Comparison of ENCODE assay signal across 14 cellular contexts in genomic region chr16:669666-670065, GRCh38. TPM values are rescaled to one million over a fixed set of nuclear protein-coding genes. Genes with fewer than 3 reads are reported as not detected.
A peak's percentile ranks its signal among the peaks of the same experiment; 100 is the strongest.
DNase-seq lines count a peak whose midpoint lies in the region; ATAC-seq and TF ChIP-seq lines count a peak whose summit lies in the region.
"Had no signal": no experiment of that assay in that cellular context is flagged by ENCODE, and none has a peak within 500 bp of the region (broad histone marks: within the 10 kb centered on the region; RNA-seq: fewer than 3 reads in every experiment).

No MANE protein-coding gene starts in this region.

- BruUV-seq in mammary epithelial cell (replicated peaks; lab: Mats Ljungman, UMichigan), result no TSS peak

- H3K27me3 ChIP-seq in OCI-LY1 (ENCODE audit: insufficient read depth, low read length) (no peaks in the 10 kb centered on the region), mammary epithelial cell (ENCODE audit: insufficient read depth, low read length) (no peaks in the 10 kb centered on the region), skeletal muscle tissue (ENCODE audit: control insufficient read depth in 3 of 3, insufficient read depth in 3 of 3, low read length in 3 of 3) (peaks cover 0 to under 1% (median 0%) of the 10 kb centered on the region in 3 donors)
- H3K27me3 ChIP-seq: transverse colon had no signal

- no peak for ATAC-seq in activated T-cell treated with anti-CD3 and anti-CD28 coated beads, Interleukin-2, amount 50 U/mL, for 72 hours (replicated peaks in 1 of 2)
- ATAC-seq in GM21390 (IDR thresholded peaks at IDR 0.05; ENCODE audit: unreplicated experiment) (no peak), GM18498 (IDR thresholded peaks at IDR 0.05; ENCODE audit: unreplicated experiment) (no peak)

- H3K9me3 Mint-ChIP-seq in activated T-cell treated with anti-CD3 and anti-CD28 coated beads, Interleukin-2, amount 50 U/mL, for 72 hours, result no peaks in the 10 kb centered on the region

- no peaks in the 10 kb centered on the region for H3K9me2 ChIP-seq in OCI-LY1 (ENCODE audit: low read depth, low read length)

- TF ChIP-seq CTCF in OCI-LY1 (IDR thresholded peaks at IDR 0.05; ENCODE audit: low read length) (no peak), mammary epithelial cell (conservative IDR thresholded peaks at IDR 0.05 in 1 of 2, IDR thresholded peaks at IDR 0.05 in 1 of 2; ENCODE audit: extremely low read depth in 1 of 2, insufficient read depth in 1 of 2, low read depth in 1 of 2, low read length in 2 of 2) (no peak), coronary artery (IDR thresholded peaks at IDR 0.05) (no peak)

- CTCF ChIA-PET in mammary epithelial cell (lab: Charles Lee; ENCODE audit: low non-redundant PET), result no interaction called here

- H3K79me2 ChIP-seq in OCI-LY1 (ENCODE audit: insufficient read depth, low read length), result no peaks in the 10 kb centered on the region
- peaks cover 49% of the 10 kb centered on the region for H3K79me2 ChIP-seq in mammary epithelial cell (ENCODE audit: insufficient read depth, low read length)

- dilution Hi-C loops in mammary epithelial cell (cut with HindIII; ENCODE audit: low sequenced_read_pairs), result no loop called here

- no peaks in the 10 kb centered on the region for H3K9me3 ChIP-seq in OCI-LY1 (ENCODE audit: low read length)
- H3K9me3 ChIP-seq in mammary epithelial cell (replicated peaks; ENCODE audit: insufficient read depth, low read length), result no peaks in the 10 kb centered on the region
- no peaks in the 10 kb centered on the region for H3K9me3 ChIP-seq in skeletal muscle tissue (ENCODE audit: control insufficient read depth in 3 of 3, low read length in 3 of 3)
- H3K9me3 ChIP-seq: transverse colon had no signal

- no peak overlapping the region for H3K27ac Mint-ChIP-seq in activated T-cell treated with anti-CD3 and anti-CD28 coated beads, Interleukin-2, amount 50 U/mL, for 72 hours

- H3F3A ChIP-seq in OCI-LY1 (ENCODE audit: insufficient read depth, low read length), result no peaks in the 10 kb centered on the region

- in situ Hi-C loops in mammary epithelial cell (cut with MboI; ENCODE audit: low sequenced_read_pairs in 2 of 2), result no loop called here

- H3K4me1 ChIP-seq in OCI-LY1 (ENCODE audit: insufficient read depth, low read length, severe bottlenecking) (peaks cover 16% of the 10 kb centered on the region), mammary epithelial cell (ENCODE audit: insufficient read depth, low read length) (peaks cover 37% of the 10 kb centered on the region), skeletal muscle tissue (ENCODE audit: control insufficient read depth in 3 of 3, insufficient read depth in 3 of 3, low read length in 3 of 3) (peaks cover 16 to 20% (median 18%) of the 10 kb centered on the region in 3 donors)

- peaks cover 54% of the 10 kb centered on the region for H3K36me3 ChIP-seq in OCI-LY1 (ENCODE audit: insufficient read depth, low read length)
- no peaks in the 10 kb centered on the region for H3K36me3 ChIP-seq in mammary epithelial cell (ENCODE audit: insufficient read depth, low read length)
- peaks cover 32 to 40% (median 37%) of the 10 kb centered on the region in 3 donors for H3K36me3 ChIP-seq in skeletal muscle tissue (ENCODE audit: control insufficient read depth in 3 of 3, insufficient read depth in 3 of 3, low read length in 3 of 3)

- peaks cover 9% of the 10 kb centered on the region for H3K4me1 Mint-ChIP-seq in activated T-cell treated with anti-CD3 and anti-CD28 coated beads, Interleukin-2, amount 50 U/mL, for 72 hours (ENCODE audit: low read depth)

- peaks cover 0 to 2% of the 10 kb centered on the region in 2 donors for H3K36me3 Mint-ChIP-seq in activated T-cell treated with anti-CD3 and anti-CD28 coated beads, Interleukin-2, amount 50 U/mL, for 72 hours (ENCODE audit: insufficient read depth in 2 of 2)

- H3K9ac ChIP-seq in OCI-LY1 (ENCODE audit: low read length) (no peak overlapping the region; the same call in 1 of the 2 replicates), mammary epithelial cell (ENCODE audit: insufficient read depth, low read length) (no peak overlapping the region), skeletal muscle tissue (ENCODE audit: low read depth in 1 of 3, low read length in 3 of 3) (peak overlapping the region in 2 of 3 donors; percentile 3 to 82)

- H3K27me3 Mint-ChIP-seq in activated T-cell treated with anti-CD3 and anti-CD28 coated beads, Interleukin-2, amount 50 U/mL, for 72 hours (ENCODE audit: low read depth), result no peaks in the 10 kb centered on the region

- WGBS in mammary epithelial cell (ENCODE audit: low coverage, missing lambda C conversion rate), result 100% methylated on average over 11 of the region's 13 CpGs

- H4K20me1 ChIP-seq in OCI-LY1 (ENCODE audit: insufficient read depth, low read length), result no peaks in the 10 kb centered on the region
- H4K20me1 ChIP-seq in mammary epithelial cell (ENCODE audit: insufficient read depth, low read length), result no peaks in the 10 kb centered on the region

- peak overlapping the region; percentile 84; the same call in 1 of the 2 replicates for H3K4me2 ChIP-seq in OCI-LY1 (ENCODE audit: low read length)
- peak overlapping the region; percentile 98 for H3K4me2 ChIP-seq in mammary epithelial cell (ENCODE audit: insufficient read depth, low read depth, low read length)

- no peak overlapping the region for H2AFZ ChIP-seq in OCI-LY1 (ENCODE audit: low read length)
- H2AFZ ChIP-seq in mammary epithelial cell (ENCODE audit: low read depth, low read length), result no peak overlapping the region

- no peak overlapping the region for H3K27ac ChIP-seq in OCI-LY1 (ENCODE audit: low read depth, low read length, poor library complexity, severe bottlenecking)
- H3K27ac ChIP-seq in mammary epithelial cell (ENCODE audit: insufficient read depth, low read depth, low read length), result no peak overlapping the region
- H3K27ac ChIP-seq in skeletal muscle tissue (ENCODE audit: low read depth, low read length), result no peak overlapping the region
- no peak overlapping the region for H3K27ac ChIP-seq in coronary artery

- H3K4me3 Mint-ChIP-seq in activated T-cell treated with anti-CD3 and anti-CD28 coated beads, Interleukin-2, amount 50 U/mL, for 72 hours, result peak overlapping the region; percentile 46 to 85

- intact Hi-C loops in mammary epithelial cell (cut with micrococcal nuclease), result loop anchor here (2.0 to 5.0 kb wide), 2 partner anchors 21 to 277 kb away; partner anchors contain the start of gene WDR90

- H3K4me3 ChIP-seq in OCI-LY1 (ENCODE audit: low read depth, low read length, poor library complexity, severe bottlenecking) (peak overlapping the region; percentile 99), mammary epithelial cell (replicated peaks in 1 of 3; ENCODE audit: insufficient read depth in 1 of 3, low read depth in 2 of 3, low read length in 3 of 3) (peak overlapping the region in 2 of 3 experiments; percentile 88 to 92), skeletal muscle tissue (ENCODE audit: low read length in 3 of 3) (no peak overlapping the region), coronary artery (no peak overlapping the region)

- no peak for DNase-seq in activated T-cell treated with anti-CD3 and anti-CD28 coated beads, Interleukin-2, amount 50 U/mL, for 72 hours
- DNase-seq in activated T-cell treated with anti-CD3 and anti-CD28 coated beads for 4 hours, result no peak
- DNase-seq in mammary epithelial cell, result no peak
- DNase-seq in coronary artery (ENCODE audit: low spot score), result no peak
- DNase-seq: activated CD8-positive, alpha-beta memory T cell treated with anti-CD3 and anti-CD28 coated beads for 24 hours; midbrain; NCI-H1092 treated with DMSO at 0.1 percent for 48 hours; NCI-H82; right cardiac atrium; transverse colon had no signal

RNA-seq across cellular contexts. Expression of gene RHOT2, which starts 1.7 kb away (rescaled TPM):
- 100 to 1,000 TPM; 110 to 115 TPM for total RNA-seq in activated T-cell treated with anti-CD3 and anti-CD28 coated beads, Interleukin-2, amount 50 U/mL, for 72 hours
- total RNA-seq in mammary epithelial cell (100 to 1,000 TPM in 1 of 2 donors, 10 to 100 TPM in 1; 48.8 to 154 TPM), skeletal muscle tissue (14.1 TPM)
- 87.3 TPM for polyA plus RNA-seq in mammary epithelial cell
- polyA minus RNA-seq in mammary epithelial cell, result 29.5 TPM

RNA-seq across cellular contexts. Expression of gene RHBDL1, which starts 5.8 kb away (rescaled TPM):
- total RNA-seq in activated T-cell treated with anti-CD3 and anti-CD28 coated beads, Interleukin-2, amount 50 U/mL, for 72 hours, result 1 to 10 TPM; 3.5 to 5.8 TPM
- total RNA-seq in mammary epithelial cell (1 to 10 TPM; 3.2 to 6.1 TPM), skeletal muscle tissue (under 0.01 TPM)
- polyA plus RNA-seq in mammary epithelial cell, result 2.1 TPM
- not detected for polyA minus RNA-seq in mammary epithelial cell

RNA-seq across cellular contexts. Expression of gene STUB1, which starts 10.5 kb away (rescaled TPM):
- total RNA-seq in activated T-cell treated with anti-CD3 and anti-CD28 coated beads, Interleukin-2, amount 50 U/mL, for 72 hours, result 10 to 100 TPM; 53.6 to 70.4 TPM
- 100 to 1,000 TPM; 126 to 156 TPM for total RNA-seq in mammary epithelial cell
- 189 TPM for polyA plus RNA-seq in mammary epithelial cell
- polyA minus RNA-seq in mammary epithelial cell, result 105 TPM
- total RNA-seq in skeletal muscle tissue, result 87.7 TPM

RNA-seq across cellular contexts. Expression of gene JMJD8, which starts 14.5 kb away (rescaled TPM):
- 10 to 100 TPM; 15.7 to 20.7 TPM for total RNA-seq in activated T-cell treated with anti-CD3 and anti-CD28 coated beads, Interleukin-2, amount 50 U/mL, for 72 hours
- total RNA-seq in mammary epithelial cell (10 to 100 TPM; 21.2 to 32.4 TPM), skeletal muscle tissue (13.0 TPM)
- polyA plus RNA-seq in mammary epithelial cell, result 42.5 TPM
- polyA minus RNA-seq in mammary epithelial cell, result 18.5 TPM

RNA-seq across cellular contexts. Expression of gene WDR90, which starts 20.5 kb away (rescaled TPM):
- total RNA-seq in activated T-cell treated with anti-CD3 and anti-CD28 coated beads, Interleukin-2, amount 50 U/mL, for 72 hours, result 10 to 100 TPM; 40.3 to 47.7 TPM
- 10 to 100 TPM in 1 of 2 donors, 1 to 10 TPM in 1; 7.5 to 41.7 TPM for total RNA-seq in mammary epithelial cell
- 14.6 TPM for polyA plus RNA-seq in mammary epithelial cell
- 5.0 TPM for polyA minus RNA-seq in mammary epithelial cell
- 6.3 TPM for total RNA-seq in skeletal muscle tissue

Comparison
In these comparisons a context has a peak if more than half of its experiments do, and no peak if none do; other contexts are left out.
1. H3K4me3 ChIP-seq: peak in OCI-LY1 (single experiment) and mammary epithelial cell (2 of 3); none in skeletal muscle tissue (0 of 3) and coronary artery (single experiment).
2. H3K9ac ChIP-seq: peak in skeletal muscle tissue (2 of 3); none in OCI-LY1 (single experiment) and mammary epithelial cell (single experiment).